7 cellular contexts compared by ENCODE assay signal in the genomic region with DNA sequence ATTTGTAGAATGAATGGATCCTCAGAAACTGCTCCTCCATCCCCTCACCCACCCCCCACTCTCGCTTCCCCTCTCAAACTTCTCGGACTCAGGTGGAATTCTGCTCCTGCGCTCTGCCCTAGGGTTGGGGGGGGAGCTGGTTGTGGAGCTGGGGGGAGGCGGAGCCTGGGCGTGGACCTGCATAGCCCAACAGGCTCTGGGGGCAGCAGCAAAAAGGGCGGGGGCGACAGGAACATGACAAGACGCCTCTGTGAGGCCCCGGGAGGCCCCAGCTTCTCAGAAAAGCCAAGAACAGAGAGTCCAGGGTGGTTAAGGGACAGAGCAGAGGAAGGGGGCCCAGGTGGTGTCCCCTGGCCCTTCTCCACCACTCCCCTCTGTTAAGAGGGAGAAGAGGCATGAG. TPM values are rescaled to one million over a fixed set of nuclear protein-coding genes. Genes with fewer than 3 reads are reported as not detected.
DNase-seq lines count a peak whose midpoint lies in the region; ATAC-seq and TF ChIP-seq lines count a peak whose summit lies in the region.
"Had no signal": no experiment of that assay in that cellular context is flagged by ENCODE, and none has a peak within 500 bp of the region (broad histone marks: within the 10 kb centered on the region; RNA-seq: fewer than 3 reads in every experiment).

No MANE protein-coding gene starts in this region.

- peak overlapping the region; percentile 99; the same call in 1 of the 2 replicates for H3K4me2 ChIP-seq in SK-N-SH

- H3K79me2 ChIP-seq in SK-N-SH (ENCODE audit: insufficient read depth), result peaks cover 42% of the 10 kb centered on the region

- CTCF ChIA-PET in SK-N-SH (lab: Yijun Ruan, JAX), result interaction anchor here (1.0 to 5.9 kb wide), 8 partner anchors 7 to 377 kb away, joined by 3 to 35 read pairs (median 13); a partner anchor contains a TSS

- no peaks in the 10 kb centered on the region for H3K9me2 ChIP-seq in SK-N-SH

- WGBS in SK-N-SH (ENCODE audit: low lambda C conversion rate), result 90% methylated on average over 9 of the region's 9 CpGs
- WGBS in gastroesophageal sphincter (ENCODE audit: low coverage in 1 of 2), 2 donors, result 7% methylated on average over 3 of the region's 9 CpGs; no CpG with 5 or more reads in 1 of the 2 donors
- WGBS in suprapubic skin, result 38% methylated on average over 9 of the region's 9 CpGs

- no peak for TF ChIP-seq POLR2A in gastroesophageal sphincter (IDR thresholded peaks at IDR 0.05)
- TF ChIP-seq POLR2A in suprapubic skin (IDR thresholded peaks at IDR 0.05), result no peak

- H3F3A ChIP-seq in SK-N-SH (replicated peaks; ENCODE audit: insufficient read depth), result peaks cover 4% of the 10 kb centered on the region

- no peaks in the 10 kb centered on the region for H3K9me3 ChIP-seq in SK-N-SH
- H3K9me3 ChIP-seq in gastroesophageal sphincter, result no peaks in the 10 kb centered on the region
- H3K9me3 ChIP-seq in suprapubic skin, result no peaks in the 10 kb centered on the region

- TF ChIP-seq EP300 in SK-N-SH (IDR thresholded peaks at IDR 0.05; ENCODE audit: borderline replicate concordance in 1 of 2, low read depth in 1 of 2, low read length in 1 of 2) (no peak), gastroesophageal sphincter (IDR thresholded peaks at IDR 0.05) (no peak), suprapubic skin (IDR thresholded peaks at IDR 0.05) (no peak)

- no peak for TF ChIP-seq RAD21 in SK-N-SH (IDR thresholded peaks at IDR 0.05; ENCODE audit: low read length)

- H3K4me3 ChIP-seq in SK-N-SH (ENCODE audit: low read depth in 2 of 2, low read length in 1 of 2) (no peak overlapping the region), gastroesophageal sphincter (peak overlapping the region in 1 of 2 donors; percentile 78), suprapubic skin (peak overlapping the region; percentile 92)

- DNase-seq in SK-N-SH (peak; percentile 28), suprapubic skin (ENCODE audit: low spot score in 2 of 2) (no peak), NCI-H2171 (lab: John Stamatoyannopoulos, UW) (no peak)

- H3K27ac ChIP-seq in SK-N-SH (ENCODE audit: low read depth in 2 of 2, low read length in 1 of 2) (no peak overlapping the region), gastroesophageal sphincter (peak overlapping the region in 3 of 4 donors; percentile 90 to 94 (median 94)), suprapubic skin (no peak overlapping the region)

- POLR2A ChIA-PET in SK-N-SH (lab: Yijun Ruan, JAX), result no interaction called here

- H3K27me3 ChIP-seq in SK-N-SH (ENCODE audit: insufficient read depth), result no peaks in the 10 kb centered on the region
- H3K27me3 ChIP-seq in gastroesophageal sphincter, result no peaks in the 10 kb centered on the region
- H3K27me3 ChIP-seq in suprapubic skin, result no peaks in the 10 kb centered on the region

- no peak overlapping the region for H3K9ac ChIP-seq in SK-N-SH

- H3K4me1 ChIP-seq in SK-N-SH (ENCODE audit: control insufficient read depth in 1 of 2, insufficient read depth in 2 of 2, low read depth in 1 of 2, low read length in 1 of 2), result peaks cover 16 to 22% of the 10 kb centered on the region in 2 experiments; a peak in 3 of 4 replicates
- H3K4me1 ChIP-seq in gastroesophageal sphincter, result peaks cover 0 to 83% (median 53%) of the 10 kb centered on the region in 3 donors
- peaks cover 65% of the 10 kb centered on the region for H3K4me1 ChIP-seq in suprapubic skin

- no peak for TF ChIP-seq CTCF in SK-N-SH (IDR thresholded peaks at IDR 0.05)
- TF ChIP-seq CTCF in gastroesophageal sphincter (IDR thresholded peaks at IDR 0.05), result no peak
- TF ChIP-seq CTCF in suprapubic skin (IDR thresholded peaks at IDR 0.05), result no peak

- peaks cover 15% of the 10 kb centered on the region; the same call in 1 of the 2 replicates for H4K20me1 ChIP-seq in SK-N-SH (ENCODE audit: insufficient read depth)

- H3K36me3 ChIP-seq in SK-N-SH (replicated peaks in 1 of 2; ENCODE audit: control insufficient read depth in 1 of 2, insufficient read depth in 2 of 2, low read length in 1 of 2), result peaks cover 5 to 16% of the 10 kb centered on the region in 2 experiments
- H3K36me3 ChIP-seq in gastroesophageal sphincter, result peaks cover 0 to 51% of the 10 kb centered on the region in 2 donors
- H3K36me3 ChIP-seq in suprapubic skin, result peaks cover 20% of the 10 kb centered on the region

- no peak overlapping the region for H2AFZ ChIP-seq in SK-N-SH (ENCODE audit: low read depth)

- ATAC-seq in SK-N-SH treated with all-trans-retinoic acid at 6 μM for 48 hours (no peak), gastroesophageal sphincter (no peak), HG02973 (IDR thresholded peaks at IDR 0.05; ENCODE audit: unreplicated experiment) (no peak)

TF ChIP-seq in SK-N-SH, 30 proteins besides CTCF, POLR2A, EP300 and RAD21 (continues in another document):
- TF ChIP-seq ELF1 (IDR thresholded peaks at IDR 0.05) (no peak), JUND (IDR thresholded peaks at IDR 0.05) (no peak), RXRA (IDR thresholded peaks at IDR 0.05; ENCODE audit: borderline replicate concordance, low read depth) (no peak), YY1 (IDR thresholded peaks at IDR 0.05; ENCODE audit: low read depth) (no peak), MXI1 (IDR thresholded peaks at IDR 0.05; ENCODE audit: low read depth, low read length) (no peak), NFIC (IDR thresholded peaks at IDR 0.05; ENCODE audit: borderline replicate concordance) (no peak), RFX5 (IDR thresholded peaks at IDR 0.05; ENCODE audit: low read length) (no peak), SIN3A (IDR thresholded peaks at IDR 0.05; ENCODE audit: borderline replicate concordance, low read depth, low read length) (no peak), MEF2A (IDR thresholded peaks at IDR 0.05; ENCODE audit: borderline replicate concordance, low read depth) (no peak)

TF ChIP-seq in SK-N-SH treated with all-trans-retinoic acid at 6 μM for 48 hours, 23 proteins besides CTCF, POLR2A, EP300 and RAD21:
- TF ChIP-seq ZNF565 (CRISPR knock-in tag; conservative IDR thresholded peaks at IDR 0.05; ENCODE audit: low read depth), result no peak
- TF ChIP-seq PPARA (CRISPR knock-in tag; IDR thresholded peaks at IDR 0.05; ENCODE audit: borderline replicate concordance), result no peak
- TF ChIP-seq, protein P1, sequence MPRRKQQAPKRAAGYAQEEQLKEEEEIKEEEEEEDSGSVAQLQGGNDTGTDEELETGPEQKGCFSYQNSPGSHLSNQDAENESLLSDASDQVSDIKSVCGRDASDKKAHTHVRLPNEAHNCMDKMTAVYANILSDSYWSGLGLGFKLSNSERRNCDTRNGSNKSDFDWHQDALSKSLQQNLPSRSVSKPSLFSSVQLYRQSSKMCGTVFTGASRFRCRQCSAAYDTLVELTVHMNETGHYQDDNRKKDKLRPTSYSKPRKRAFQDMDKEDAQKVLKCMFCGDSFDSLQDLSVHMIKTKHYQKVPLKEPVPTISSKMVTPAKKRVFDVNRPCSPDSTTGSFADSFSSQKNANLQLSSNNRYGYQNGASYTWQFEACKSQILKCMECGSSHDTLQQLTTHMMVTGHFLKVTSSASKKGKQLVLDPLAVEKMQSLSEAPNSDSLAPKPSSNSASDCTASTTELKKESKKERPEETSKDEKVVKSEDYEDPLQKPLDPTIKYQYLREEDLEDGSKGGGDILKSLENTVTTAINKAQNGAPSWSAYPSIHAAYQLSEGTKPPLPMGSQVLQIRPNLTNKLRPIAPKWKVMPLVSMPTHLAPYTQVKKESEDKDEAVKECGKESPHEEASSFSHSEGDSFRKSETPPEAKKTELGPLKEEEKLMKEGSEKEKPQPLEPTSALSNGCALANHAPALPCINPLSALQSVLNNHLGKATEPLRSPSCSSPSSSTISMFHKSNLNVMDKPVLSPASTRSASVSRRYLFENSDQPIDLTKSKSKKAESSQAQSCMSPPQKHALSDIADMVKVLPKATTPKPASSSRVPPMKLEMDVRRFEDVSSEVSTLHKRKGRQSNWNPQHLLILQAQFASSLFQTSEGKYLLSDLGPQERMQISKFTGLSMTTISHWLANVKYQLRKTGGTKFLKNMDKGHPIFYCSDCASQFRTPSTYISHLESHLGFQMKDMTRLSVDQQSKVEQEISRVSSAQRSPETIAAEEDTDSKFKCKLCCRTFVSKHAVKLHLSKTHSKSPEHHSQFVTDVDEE (CRISPR knock-in tag; IDR thresholded peaks at IDR 0.05), result no peak

RNA-seq across cellular contexts. Expression of a gene that starts 3.5 kb away (rescaled TPM):
- polyA plus RNA-seq in SK-N-SH (2012; rRNA removed), result 20.3 and 32.7 TPM in 2 replicates
- polyA plus RNA-seq in SK-N-SH (2012; cell fraction: cytosol; rRNA removed), result 13.4 and 24.0 TPM in 2 replicates
- polyA plus RNA-seq in SK-N-SH (2012; cell fraction: nucleus; rRNA removed), result 45.7 and 64.8 TPM in 2 replicates
- 10 to 100 TPM; 20.2 to 38.1 (median 26.1) TPM for total RNA-seq in gastroesophageal sphincter
- 10 to 100 TPM; 52.7 to 67.2 (median 57.3) TPM for total RNA-seq in suprapubic skin

RNA-seq across cellular contexts. Expression of a gene that starts 8.2 kb away (rescaled TPM):
- polyA plus RNA-seq in SK-N-SH (2012; rRNA removed), result 3.9 and 6.0 TPM in 2 replicates
- 3.0 and 4.2 TPM in 2 replicates for polyA plus RNA-seq in SK-N-SH (2012; cell fraction: cytosol; rRNA removed)
- 7.3 and 13.1 TPM in 2 replicates for polyA plus RNA-seq in SK-N-SH (2012; cell fraction: nucleus; rRNA removed)
- total RNA-seq in gastroesophageal sphincter, result 1 to 10 TPM in 3 of 4 donors, under 1 TPM in 1; 0.94 to 3.1 (median 1.8) TPM
- total RNA-seq in suprapubic skin, result 1 to 10 TPM in 1 of 4 donors, under 1 TPM in 3; 0.51 to 1.1 (median 0.67) TPM
- total RNA-seq: A172 had no signal

RNA-seq across cellular contexts. Expression of a gene that starts 11.5 kb away (rescaled TPM):
- polyA plus RNA-seq in SK-N-SH (2012; rRNA removed), result 0.93 and 1.5 TPM in 2 replicates
- 0.44 and 0.47 TPM in 2 replicates for polyA plus RNA-seq in SK-N-SH (2012; cell fraction: cytosol; rRNA removed)
- 7.2 and 8.4 TPM in 2 replicates for polyA plus RNA-seq in SK-N-SH (2012; cell fraction: nucleus; rRNA removed)
- under 1 TPM in 1 of 4 donors, not detected in 3; 0.67 TPM for total RNA-seq in gastroesophageal sphincter
- total RNA-seq in suprapubic skin, result under 1 TPM in 1 of 4 donors, not detected in 3; 0.53 TPM

RNA-seq across cellular contexts. Expression of a gene that starts 39.3 kb away (rescaled TPM):
- polyA plus RNA-seq in SK-N-SH (2012; rRNA removed), result 66.9 and 75.9 TPM in 2 replicates
- polyA plus RNA-seq in SK-N-SH (2012; cell fraction: cytosol; rRNA removed), result 26.7 and 37.5 TPM in 2 replicates
- 280 and 468 TPM in 2 replicates for polyA plus RNA-seq in SK-N-SH (2012; cell fraction: nucleus; rRNA removed)
- total RNA-seq in gastroesophageal sphincter, result 10 to 100 TPM; 19.9 to 26.3 (median 20.7) TPM
- 10 to 100 TPM; 18.2 to 35.6 (median 27.0) TPM for total RNA-seq in suprapubic skin

RNA-seq across cellular contexts. Expression of a gene that starts 45.9 kb away (rescaled TPM):
- 16.7 and 20.2 TPM in 2 replicates for polyA plus RNA-seq in SK-N-SH (2012; rRNA removed)
- polyA plus RNA-seq in SK-N-SH (2012; cell fraction: cytosol; rRNA removed), result 13.7 and 17.2 TPM in 2 replicates
- polyA plus RNA-seq in SK-N-SH (2012; cell fraction: nucleus; rRNA removed), result 45.2 and 52.4 TPM in 2 replicates
- total RNA-seq in gastroesophageal sphincter (10 to 100 TPM; 27.9 to 34.2 (median 30.8) TPM), suprapubic skin (10 to 100 TPM; 38.5 to 50.4 (median 39.6) TPM)

Comparison
In these comparisons a context has a peak if more than half of its experiments do, and no peak if none do; other contexts are left out.
1. H3K27ac ChIP-seq: peak in gastroesophageal sphincter (3 of 4); none in SK-N-SH (0 of 2) and suprapubic skin (single experiment).